ENCODE assay signal across 7 cellular contexts in the genomic region with DNA sequence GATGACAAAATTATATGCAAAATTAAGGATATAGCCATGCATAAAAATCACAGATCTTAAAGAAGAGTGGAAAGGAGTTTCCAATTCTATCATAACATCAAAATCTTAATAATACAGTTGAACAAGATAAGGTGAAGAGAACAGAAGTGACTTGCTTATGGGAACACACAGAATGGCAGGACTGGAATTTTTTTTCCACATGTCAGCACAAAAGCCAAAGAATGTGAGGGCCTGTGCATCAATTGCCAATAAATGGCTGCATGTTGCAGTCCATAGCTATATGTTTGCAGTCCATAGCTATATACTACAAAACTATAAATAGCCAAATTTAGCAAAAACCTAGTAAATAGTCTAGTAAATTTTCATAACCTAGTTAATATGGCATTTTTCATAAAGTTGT. TPM values are rescaled to one million over a fixed set of nuclear protein-coding genes. Genes with fewer than 3 reads are reported as not detected.
"Had no signal": no experiment of that assay in that cellular context is flagged by ENCODE, and none has a peak within 500 bp of the region (broad histone marks: within the 10 kb centered on the region; RNA-seq: fewer than 3 reads in every experiment).

No MANE protein-coding gene starts in this region.

- H3K4me3 Mint-ChIP-seq: GM23338, H9 had no signal

- H2AFZ ChIP-seq: GM23338 had no signal

- H3K27ac Mint-ChIP-seq: GM23338 had no signal

- H3K9me3 Mint-ChIP-seq: GM23338, H9 had no signal

- ATAC-seq: K562 had no signal

- H3K4me2 ChIP-seq: GM23338 had no signal

- DNase-seq: H9, HCEC 1CT, KG1 had no signal

- FAIRE-seq: H1, HTR-8/SVneo, K562 had no signal

- H3K4me3 ChIP-seq: GM23338, K562 had no signal

RNA-seq across cellular contexts. Expression of gene MB21D2, which starts 10.4 kb away (rescaled TPM):
- total RNA-seq: K562 had no signal
